1 cellular context compared by ENCODE assay signal in genomic region chr12:57515934-57516541, GRCh38.
TF ChIP-seq lines count a peak whose summit lies in the region.

No MANE protein-coding gene starts in this region.

TF ChIP-seq in K562, 482 proteins besides CTCF, POLR2A, EP300 and RAD21 (continued from another document and continues in another):
- TF ChIP-seq TEAD1 (CRISPR knock-in tag; IDR thresholded peaks at IDR 0.05) (peak in 1 of 2 experiments; percentile 61; a peak in 2 of 4 replicates), YBX1 (IDR thresholded peaks at IDR 0.05) (no peak), SIN3A (IDR thresholded peaks at IDR 0.05; ENCODE audit: borderline replicate concordance in 2 of 2, control insufficient read depth in 1 of 2, low read depth in 2 of 2, low read length in 2 of 2) (peak in 1 of 2 experiments; percentile 47; a peak in 1 of 4 replicates), ZNF586 (CRISPR knock-in tag; conservative IDR thresholded peaks at IDR 0.05) (peak; percentile 16; the same call in 1 of the 2 replicates), RNF219 (CRISPR knock-in tag; IDR thresholded peaks at IDR 0.05) (peak; percentile 77; the same call in 1 of the 2 replicates), SOX6 (IDR thresholded peaks at IDR 0.05) (0 out of 2 replicates have a peak, but pooled peaks have one; percentile 28), ZNF3 (CRISPR knock-in tag; IDR thresholded peaks at IDR 0.05) (peak; percentile 79), ETV6 (IDR thresholded peaks at IDR 0.05; ENCODE audit: borderline replicate concordance in 1 of 2, low read depth in 2 of 2, low read length in 1 of 2) (0 out of 4 replicates have a peak, but pooled peaks of 1 of the 2 experiments have one; percentile 16), ETV6 (CRISPR knock-in tag; IDR thresholded peaks at IDR 0.05; ENCODE audit: borderline replicate concordance) (no peak), KHSRP (IDR thresholded peaks at IDR 0.05) (peak; percentile 36; the same call in 1 of the 2 replicates), NR2C2 (CRISPR knock-in tag; IDR thresholded peaks at IDR 0.05) (no peak), NR2C2 (tag; IDR thresholded peaks at IDR 0.05) (peak; percentile 46; the same call in 1 of the 2 replicates), SMAD3 (CRISPR knock-in tag; conservative IDR thresholded peaks at IDR 0.05) (peak; percentile 60; the same call in 1 of the 2 replicates), PHTF2 (CRISPR knock-in tag; IDR thresholded peaks at IDR 0.05) (peak; percentile 22; the same call in 1 of the 2 replicates), AFF4 (CRISPR knock-in tag; IDR thresholded peaks at IDR 0.05) (peak; percentile 80), SUPT5H (IDR thresholded peaks at IDR 0.05) (peak; percentile 87), CCNT2 (IDR thresholded peaks at IDR 0.05; ENCODE audit: borderline replicate concordance, extremely low read depth, insufficient read length, low read depth, low read length) (peak; percentile 23), ZNF518B (CRISPR knock-in tag; IDR thresholded peaks at IDR 0.05) (peak; percentile 19; the same call in 1 of the 2 replicates), TOE1 (IDR thresholded peaks at IDR 0.05; ENCODE audit: borderline replicate concordance) (peak; percentile 16; the same call in 1 of the 2 replicates), TOE1 (CRISPR knock-in tag; IDR thresholded peaks at IDR 0.05; ENCODE audit: borderline replicate concordance, low read depth) (no peak), GTF2E2 (tag; IDR thresholded peaks at IDR 0.05) (no peak), ELF2 (CRISPR knock-in tag; IDR thresholded peaks at IDR 0.05) (0 out of 2 replicates have a peak, but pooled peaks have one; percentile 18), TBL1XR1 (IDR thresholded peaks at IDR 0.05; ENCODE audit: low read length in 2 of 2) (peak in 1 of 2 experiments; percentile 38; a peak in 1 of 4 replicates), POLR2G (IDR thresholded peaks at IDR 0.05; ENCODE audit: low read depth, low read length) (peak; percentile 27), HDAC3 (IDR thresholded peaks at IDR 0.05; ENCODE audit: borderline replicate concordance, partially characterized antibody) (peak; percentile 11), ZNF717 (CRISPR knock-in tag; IDR thresholded peaks at IDR 0.05) (0 out of 2 replicates have a peak, but pooled peaks have one; percentile 11), MEF2A (IDR thresholded peaks at IDR 0.05; ENCODE audit: control insufficient read depth, low read depth, low read length) (no peak), CREB1 (IDR thresholded peaks at IDR 0.05) (peak; percentile 36; the same call in 1 of the 2 replicates), CREB1 (CRISPR knock-in tag; IDR thresholded peaks at IDR 0.05) (0 out of 2 replicates have a peak, but pooled peaks have one; percentile 15), MTA3 (IDR thresholded peaks at IDR 0.05; ENCODE audit: borderline replicate concordance) (peak; percentile 58), CEBPG (CRISPR knock-in tag; IDR thresholded peaks at IDR 0.05) (no peak), CEBPG (tag; conservative IDR thresholded peaks at IDR 0.05 in 1 of 2, IDR thresholded peaks at IDR 0.05 in 1 of 2) (peak in 1 of 2 experiments; percentile 14; a peak in 1 of 4 replicates), TAF7 (tag; IDR thresholded peaks at IDR 0.05) (no peak)
- TF ChIP-seq, protein P1, sequence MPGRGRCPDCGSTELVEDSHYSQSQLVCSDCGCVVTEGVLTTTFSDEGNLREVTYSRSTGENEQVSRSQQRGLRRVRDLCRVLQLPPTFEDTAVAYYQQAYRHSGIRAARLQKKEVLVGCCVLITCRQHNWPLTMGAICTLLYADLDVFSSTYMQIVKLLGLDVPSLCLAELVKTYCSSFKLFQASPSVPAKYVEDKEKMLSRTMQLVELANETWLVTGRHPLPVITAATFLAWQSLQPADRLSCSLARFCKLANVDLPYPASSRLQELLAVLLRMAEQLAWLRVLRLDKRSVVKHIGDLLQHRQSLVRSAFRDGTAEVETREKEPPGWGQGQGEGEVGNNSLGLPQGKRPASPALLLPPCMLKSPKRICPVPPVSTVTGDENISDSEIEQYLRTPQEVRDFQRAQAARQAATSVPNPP (IDR thresholded peaks at IDR 0.05; ENCODE audit: borderline replicate concordance, insufficient read depth, insufficient read length) = no peak
- TF ChIP-seq, protein P2, sequence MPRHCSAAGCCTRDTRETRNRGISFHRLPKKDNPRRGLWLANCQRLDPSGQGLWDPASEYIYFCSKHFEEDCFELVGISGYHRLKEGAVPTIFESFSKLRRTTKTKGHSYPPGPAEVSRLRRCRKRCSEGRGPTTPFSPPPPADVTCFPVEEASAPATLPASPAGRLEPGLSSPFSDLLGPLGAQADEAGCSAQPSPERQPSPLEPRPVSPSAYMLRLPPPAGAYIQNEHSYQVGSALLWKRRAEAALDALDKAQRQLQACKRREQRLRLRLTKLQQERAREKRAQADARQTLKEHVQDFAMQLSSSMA (CRISPR knock-in tag; IDR thresholded peaks at IDR 0.05) = 0 out of 2 replicates have a peak, but pooled peaks have one; percentile 53
- TF ChIP-seq, protein P3, sequence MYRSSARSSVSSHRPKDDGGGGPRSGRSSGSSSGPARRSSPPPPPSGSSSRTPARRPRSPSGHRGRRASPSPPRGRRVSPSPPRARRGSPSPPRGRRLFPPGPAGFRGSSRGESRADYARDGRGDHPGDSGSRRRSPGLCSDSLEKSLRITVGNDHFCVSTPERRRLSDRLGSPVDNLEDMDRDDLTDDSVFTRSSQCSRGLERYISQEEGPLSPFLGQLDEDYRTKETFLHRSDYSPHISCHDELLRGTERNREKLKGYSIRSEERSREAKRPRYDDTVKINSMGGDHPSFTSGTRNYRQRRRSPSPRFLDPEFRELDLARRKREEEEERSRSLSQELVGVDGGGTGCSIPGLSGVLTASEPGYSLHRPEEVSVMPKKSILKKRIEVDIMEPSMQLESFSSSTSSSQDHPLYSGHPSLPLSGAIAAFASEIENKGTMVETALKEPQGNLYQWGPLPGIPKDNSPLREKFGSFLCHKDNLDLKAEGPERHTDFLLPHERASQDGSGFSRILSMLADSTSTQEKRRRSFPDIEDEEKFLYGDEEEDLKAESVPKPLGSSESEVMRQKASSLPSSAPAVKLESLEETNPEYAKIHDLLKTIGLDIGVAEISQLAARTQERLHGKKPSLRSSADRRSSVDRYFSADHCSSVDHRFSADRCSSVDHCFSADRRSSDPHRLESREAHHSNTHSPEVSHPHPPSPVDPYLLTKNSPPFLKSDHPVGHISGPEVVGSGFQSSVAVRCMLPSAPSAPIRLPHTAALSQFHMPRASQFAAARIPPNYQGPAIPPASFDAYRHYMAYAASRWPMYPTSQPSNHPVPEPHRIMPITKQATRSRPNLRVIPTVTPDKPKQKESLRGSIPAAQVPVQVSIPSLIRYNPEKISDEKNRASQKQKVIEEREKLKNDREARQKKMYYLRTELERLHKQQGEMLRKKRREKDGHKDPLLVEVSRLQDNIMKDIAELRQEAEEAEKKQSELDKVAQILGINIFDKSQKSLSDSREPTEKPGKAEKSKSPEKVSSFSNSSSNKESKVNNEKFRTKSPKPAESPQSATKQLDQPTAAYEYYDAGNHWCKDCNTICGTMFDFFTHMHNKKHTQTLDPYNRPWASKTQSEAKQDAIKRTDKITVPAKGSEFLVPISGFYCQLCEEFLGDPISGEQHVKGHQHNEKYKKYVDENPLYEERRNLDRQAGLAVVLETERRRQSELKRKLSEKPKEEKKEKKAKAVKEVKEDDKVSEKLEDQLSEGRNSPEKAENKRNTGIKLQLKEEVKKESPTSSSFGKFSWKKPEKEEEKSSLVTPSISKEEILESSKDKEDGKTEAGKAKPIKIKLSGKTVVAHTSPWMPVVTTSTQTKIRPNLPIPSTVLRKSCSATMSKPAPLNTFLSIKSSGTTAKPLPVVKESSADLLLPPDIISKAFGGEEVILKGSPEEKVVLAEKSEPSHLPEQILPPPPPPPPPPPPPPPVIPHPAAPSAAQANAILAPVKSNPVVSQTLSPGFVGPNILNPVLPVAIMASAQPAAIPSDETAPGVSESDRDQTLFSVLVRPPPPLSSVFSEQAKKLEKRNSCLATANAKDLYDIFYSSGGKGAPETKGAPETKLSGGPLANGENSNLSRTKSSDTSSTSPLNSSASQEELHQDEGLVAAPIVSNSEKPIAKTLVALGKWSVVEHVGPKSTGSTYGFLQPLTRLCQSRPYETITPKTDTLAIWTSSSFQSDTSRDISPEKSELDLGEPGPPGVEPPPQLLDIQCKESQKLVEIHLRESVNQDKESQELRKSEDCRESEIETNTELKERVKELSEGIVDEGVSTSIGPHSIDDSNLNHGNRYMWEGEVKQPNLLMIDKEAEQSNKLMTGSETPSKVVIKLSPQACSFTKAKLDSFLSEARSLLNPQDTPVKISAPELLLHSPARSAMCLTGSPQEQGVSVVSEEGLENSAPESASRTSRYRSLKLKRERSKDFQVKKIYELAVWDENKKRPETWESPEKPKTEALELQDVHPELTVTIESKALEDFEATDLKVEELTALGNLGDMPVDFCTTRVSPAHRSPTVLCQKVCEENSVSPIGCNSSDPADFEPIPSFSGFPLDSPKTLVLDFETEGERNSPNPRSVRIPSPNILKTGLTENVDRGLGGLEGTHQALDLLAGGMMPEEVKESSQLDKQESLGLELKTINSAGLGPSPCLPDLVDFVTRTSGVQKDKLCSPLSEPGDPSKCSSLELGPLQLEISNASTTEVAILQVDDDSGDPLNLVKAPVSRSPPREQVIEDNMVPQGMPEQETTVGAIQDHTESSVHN (IDR thresholded peaks at IDR 0.05; ENCODE audit: borderline replicate concordance in 1 of 2, low read depth in 1 of 2) = 0 out of 4 replicates have a peak, but pooled peaks of 1 of the 2 experiments have one; percentile 37
- TF ChIP-seq, protein P4, sequence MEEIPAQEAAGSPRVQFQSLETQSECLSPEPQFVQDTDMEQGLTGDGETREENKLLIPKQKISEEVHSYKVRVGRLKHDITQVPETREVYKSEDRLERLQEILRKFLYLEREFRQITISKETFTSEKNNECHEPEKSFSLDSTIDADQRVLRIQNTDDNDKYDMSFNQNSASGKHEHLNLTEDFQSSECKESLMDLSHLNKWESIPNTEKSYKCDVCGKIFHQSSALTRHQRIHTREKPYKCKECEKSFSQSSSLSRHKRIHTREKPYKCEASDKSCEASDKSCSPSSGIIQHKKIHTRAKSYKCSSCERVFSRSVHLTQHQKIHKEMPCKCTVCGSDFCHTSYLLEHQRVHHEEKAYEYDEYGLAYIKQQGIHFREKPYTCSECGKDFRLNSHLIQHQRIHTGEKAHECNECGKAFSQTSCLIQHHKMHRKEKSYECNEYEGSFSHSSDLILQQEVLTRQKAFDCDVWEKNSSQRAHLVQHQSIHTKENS (CRISPR knock-in tag; IDR thresholded peaks at IDR 0.05) = peak; percentile 89
